In the genomic region with DNA sequence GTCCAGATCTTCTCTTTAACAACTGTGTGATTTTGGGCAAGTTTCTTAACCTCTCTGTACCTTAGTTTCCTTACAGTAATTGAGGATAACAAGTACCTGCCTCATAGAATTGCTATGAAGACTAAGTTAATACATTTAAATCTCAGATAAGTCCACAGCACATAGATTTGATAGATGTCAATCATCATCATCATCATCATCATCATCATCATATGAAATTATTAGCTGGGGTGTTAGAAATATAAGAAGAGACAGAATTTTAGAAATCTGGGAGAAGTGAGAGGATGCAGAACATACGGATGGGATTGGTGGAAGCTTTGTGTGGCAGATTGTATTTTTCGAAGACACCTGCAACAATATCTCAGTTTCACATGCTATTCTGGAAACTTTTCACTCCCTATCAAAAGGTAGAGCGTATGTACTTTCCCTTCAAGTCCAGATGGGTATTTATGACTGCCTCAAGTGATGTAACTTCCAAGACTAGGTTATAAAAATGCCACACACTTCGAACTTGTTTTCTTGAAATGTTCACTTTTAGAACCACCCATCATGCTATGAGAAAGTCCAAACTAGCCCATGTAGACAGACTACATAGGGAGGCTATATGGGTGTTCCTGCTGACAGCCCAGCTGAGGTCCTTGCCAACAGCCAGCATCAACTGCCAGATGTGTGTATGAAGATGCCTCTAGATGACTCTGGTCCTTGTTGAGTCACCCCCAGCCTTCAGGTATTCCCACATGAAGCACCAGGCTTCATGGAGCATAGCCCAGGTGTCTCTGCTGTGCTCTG, we compare ENCODE assay signal across 1 cellular context.
TF ChIP-seq lines count a peak whose summit lies in the region.

No MANE protein-coding gene starts in this region.

TF ChIP-seq in GM12891, 5 proteins besides CTCF, POLR2A, EP300 and RAD21:
- TF ChIP-seq POLR2AphosphoS5 (IDR thresholded peaks at IDR 0.05; ENCODE audit: low read depth, low read length) (no peak), TAF1 (IDR thresholded peaks at IDR 0.05; ENCODE audit: low read depth, low read length) (no peak), PAX5 (IDR thresholded peaks at IDR 0.05; ENCODE audit: insufficient read depth, low read length, severe bottlenecking) (no peak), POU2F2 (IDR thresholded peaks at IDR 0.05; ENCODE audit: low read depth, low read length) (no peak), SPI1 (IDR thresholded peaks at IDR 0.05; ENCODE audit: low read depth, low read length) (no peak)
TF ChIP-seq in GM12891: peak in this region for 0.
